ENCODE assay signal across 11 cellular contexts in genomic region chr12:20798561-20798960, GRCh38. TPM values are rescaled to one million over a fixed set of nuclear protein-coding genes. Genes with fewer than 3 reads are reported as not detected.
A peak's percentile ranks its signal among the peaks of the same experiment; 100 is the strongest.
DNase-seq lines count a peak whose midpoint lies in the region; ATAC-seq, FAIRE-seq and TF ChIP-seq lines count a peak whose summit lies in the region.
"Had no signal": no experiment of that assay in that cellular context is flagged by ENCODE, and none has a peak within 500 bp of the region (broad histone marks: within the 10 kb centered on the region; RNA-seq: fewer than 3 reads in every experiment).

No MANE protein-coding gene starts in this region.

- H3K36me3 ChIP-seq in bronchial epithelial cell (ENCODE audit: control insufficient read depth, insufficient read depth, low read length): no peaks in the 10 kb centered on the region
- no peaks in the 10 kb centered on the region for H3K36me3 ChIP-seq in left lung

- no peaks in the 10 kb centered on the region for H3K4me1 ChIP-seq in left lung

- no peaks in the 10 kb centered on the region for H3K9me3 Mint-ChIP-seq in stimulated activated effector memory CD8-positive, alpha-beta T cell treated with anti-CD3 and anti-CD28 coated beads, Interleukin-12 subunit alpha, Interleukin-12 subunit beta, amount 100 ng/mL, for 72 hours
- no peaks in the 10 kb centered on the region for H3K9me3 Mint-ChIP-seq in activated T-cell treated with anti-CD3 and anti-CD28 coated beads, Interleukin-2, amount 50 U/mL, for 24 hours
- H3K9me3 Mint-ChIP-seq: activated B cell treated with CpG ODN at 0.5 μM for 24 hours had no signal

- H3K27ac ChIP-seq in left lung: no peak overlapping the region

- H3K27ac Mint-ChIP-seq in stimulated activated effector memory CD8-positive, alpha-beta T cell treated with anti-CD3 and anti-CD28 coated beads, Interleukin-12 subunit alpha, Interleukin-12 subunit beta, amount 100 ng/mL, for 72 hours: no peak overlapping the region
- H3K27ac Mint-ChIP-seq in activated T-cell treated with anti-CD3 and anti-CD28 coated beads, Interleukin-2, amount 50 U/mL, for 24 hours: no peak overlapping the region
- H3K27ac Mint-ChIP-seq: activated B cell treated with CpG ODN at 0.5 μM for 24 hours had no signal

- intact Hi-C loops in left lung (cut with DNase I): loop anchor here in 1 of 2 donors (10.0 kb wide), 1 partner anchor 154 kb away; no protein-coding TSS in a partner anchor

- peak; percentile 7 for TF ChIP-seq CTCF in NB4 (IDR thresholded peaks at IDR 0.05; ENCODE audit: low read depth, low read length)
- TF ChIP-seq CTCF in bronchial epithelial cell (IDR thresholded peaks at IDR 0.05; ENCODE audit: insufficient read depth, low read length, severe bottlenecking): no peak
- TF ChIP-seq CTCF in left lung (IDR thresholded peaks at IDR 0.05): peak in 1 of 2 donors; percentile 10

- H3K27me3 Mint-ChIP-seq in activated T-cell treated with anti-CD3 and anti-CD28 coated beads, Interleukin-2, amount 50 U/mL, for 24 hours: no peaks in the 10 kb centered on the region
- H3K27me3 Mint-ChIP-seq: activated B cell treated with CpG ODN at 0.5 μM for 24 hours had no signal

- no peak for FAIRE-seq in bronchial epithelial cell (lab: Jason Lieb, UNC)

- H3K36me3 Mint-ChIP-seq in stimulated activated effector memory CD8-positive, alpha-beta T cell treated with anti-CD3 and anti-CD28 coated beads, Interleukin-12 subunit alpha, Interleukin-12 subunit beta, amount 100 ng/mL, for 72 hours: no peaks in the 10 kb centered on the region
- no peaks in the 10 kb centered on the region for H3K36me3 Mint-ChIP-seq in activated T-cell treated with anti-CD3 and anti-CD28 coated beads, Interleukin-2, amount 50 U/mL, for 24 hours (ENCODE audit: low read depth)

- ATAC-seq in left lung: peak; percentile 76
- no peak for ATAC-seq in stimulated activated effector memory CD8-positive, alpha-beta T cell treated with anti-CD3 and anti-CD28 coated beads, Interleukin-12 subunit alpha, Interleukin-12 subunit beta, amount 100 ng/mL, for 72 hours
- no peak for ATAC-seq in GM18498 (IDR thresholded peaks at IDR 0.05; ENCODE audit: unreplicated experiment)

- TF ChIP-seq POLR2A in NB4 (IDR thresholded peaks at IDR 0.05; ENCODE audit: extremely low read depth, insufficient read length): no peak

- no peaks in the 10 kb centered on the region for H3K4me1 Mint-ChIP-seq in stimulated activated effector memory CD8-positive, alpha-beta T cell treated with anti-CD3 and anti-CD28 coated beads, Interleukin-12 subunit alpha, Interleukin-12 subunit beta, amount 100 ng/mL, for 72 hours
- no peaks in the 10 kb centered on the region for H3K4me1 Mint-ChIP-seq in activated T-cell treated with anti-CD3 and anti-CD28 coated beads, Interleukin-2, amount 50 U/mL, for 24 hours (ENCODE audit: low read depth)
- H3K4me1 Mint-ChIP-seq: activated B cell treated with CpG ODN at 0.5 μM for 24 hours had no signal

- H3K27me3 ChIP-seq in bronchial epithelial cell (ENCODE audit: control insufficient read depth, insufficient read depth, low read length) (no peaks in the 10 kb centered on the region), left lung (no peaks in the 10 kb centered on the region)

- H3K4me3 Mint-ChIP-seq in stimulated activated effector memory CD8-positive, alpha-beta T cell treated with anti-CD3 and anti-CD28 coated beads, Interleukin-12 subunit alpha, Interleukin-12 subunit beta, amount 100 ng/mL, for 72 hours: no peak overlapping the region
- no peak overlapping the region for H3K4me3 Mint-ChIP-seq in activated T-cell treated with anti-CD3 and anti-CD28 coated beads, Interleukin-2, amount 50 U/mL, for 24 hours
- H3K4me3 Mint-ChIP-seq: activated B cell treated with CpG ODN at 0.5 μM for 24 hours had no signal

- H3K9me3 ChIP-seq in left lung: no peaks in the 10 kb centered on the region

- H3K4me3 ChIP-seq in NB4 (ENCODE audit: low read depth, low read length): no peak overlapping the region
- no peak overlapping the region for H3K4me3 ChIP-seq in bronchial epithelial cell (ENCODE audit: low read depth, low read length)
- no peak overlapping the region for H3K4me3 ChIP-seq in left lung

- DNase-seq in COR-L47 (lab: John Stamatoyannopoulos, UW): peak; percentile 12
- DNase-seq in NB4 (ENCODE audit: low read depth): peak; percentile 57
- DNase-seq in bronchial epithelial cell (ENCODE audit: low read depth): peak; percentile 17
- no peak for DNase-seq in left lung
- no peak for DNase-seq in stimulated activated effector memory CD8-positive, alpha-beta T cell treated with anti-CD3 and anti-CD28 coated beads, Interleukin-12 subunit alpha, Interleukin-12 subunit beta, amount 100 ng/mL, for 72 hours (ENCODE audit: low spot score in 2 of 2)
- no peak for DNase-seq in NCI-H1436 treated with DMSO at 0.1 percent for 48 hours (lab: John Stamatoyannopoulos, UW)
- no peak for DNase-seq in activated T-cell treated with anti-CD3 and anti-CD28 coated beads, Interleukin-2, amount 50 U/mL, for 24 hours
- DNase-seq: activated B cell treated with CpG ODN at 0.5 μM for 24 hours; stimulated activated CD4-positive, alpha-beta T cell treated with anti-CD3 and anti-CD28 coated beads, Interleukin-4, amount 100 ng/mL, for 1 hour had no signal

RNA-seq across cellular contexts. Expression of gene SLCO1B3, which starts 11.9 kb away (rescaled TPM):
- total RNA-seq in bronchial epithelial cell (0.79 and 1.0 TPM in 2 replicates), left lung (not detected)
- total RNA-seq: activated B cell treated with CpG ODN at 0.5 μM for 24 hours, fibroblast of lung had no signal

Comparison
In these comparisons a context has a peak if more than half of its experiments do, and no peak if none do; other contexts are left out.
1. DNase-seq: peak in COR-L47 (single experiment), NB4 (single experiment) and bronchial epithelial cell (single experiment); none in left lung (0 of 2), stimulated activated effector memory CD8-positive, alpha-beta T cell treated with anti-CD3 and anti-CD28 coated beads, Interleukin-12 subunit alpha, Interleukin-12 subunit beta, amount 100 ng/mL, for 72 hours (0 of 2), NCI-H1436 treated with DMSO at 0.1 percent for 48 hours (single experiment) and activated T-cell treated with anti-CD3 and anti-CD28 coated beads, Interleukin-2, amount 50 U/mL, for 24 hours (single experiment).